ENCODE assay signal across 8 cellular contexts in genomic region chr3:141331370-141332318, GRCh38.
DNase-seq lines count a peak whose midpoint lies in the region; ATAC-seq, FAIRE-seq and TF ChIP-seq lines count a peak whose summit lies in the region.

No MANE protein-coding gene starts in this region.

- no peak for FAIRE-seq in D721Med (lab: Jason Lieb, UNC)

- DNase-seq in AG08395 (ENCODE audit: low spot score) (peak; percentile 96), brain pericyte (ENCODE audit: low read depth, low spot score) (peak; percentile 82), medulla oblongata (ENCODE audit: extremely low spot score) (peak; percentile 8), D721Med (ENCODE audit: insufficient read length, low spot score) (no peak)
- DNase-seq in activated effector memory CD4-positive, alpha-beta T cell treated with Interleukin-2 at 50 U/mL for 16 hours: no peak

- TF ChIP-seq CTCF in D721Med (IDR thresholded peaks at IDR 0.05; ENCODE audit: insufficient read depth, missing control alignments): no peak

- ATAC-seq in HG03060 (IDR thresholded peaks at IDR 0.05; ENCODE audit: low read depth, unreplicated experiment): peak; percentile 32
- no peak for ATAC-seq in GM21526 (IDR thresholded peaks at IDR 0.05; ENCODE audit: low FRiP score, unreplicated experiment)
- no peak for ATAC-seq in GM19455 (IDR thresholded peaks at IDR 0.05; ENCODE audit: unreplicated experiment)

Comparison
In these comparisons a context has a peak if more than half of its experiments do, and no peak if none do; other contexts are left out.
1. DNase-seq: peak in AG08395 (single experiment), brain pericyte (single experiment) and medulla oblongata (single experiment); none in activated effector memory CD4-positive, alpha-beta T cell treated with Interleukin-2 at 50 U/mL for 16 hours (single experiment) and D721Med (single experiment).